In the genomic region with DNA sequence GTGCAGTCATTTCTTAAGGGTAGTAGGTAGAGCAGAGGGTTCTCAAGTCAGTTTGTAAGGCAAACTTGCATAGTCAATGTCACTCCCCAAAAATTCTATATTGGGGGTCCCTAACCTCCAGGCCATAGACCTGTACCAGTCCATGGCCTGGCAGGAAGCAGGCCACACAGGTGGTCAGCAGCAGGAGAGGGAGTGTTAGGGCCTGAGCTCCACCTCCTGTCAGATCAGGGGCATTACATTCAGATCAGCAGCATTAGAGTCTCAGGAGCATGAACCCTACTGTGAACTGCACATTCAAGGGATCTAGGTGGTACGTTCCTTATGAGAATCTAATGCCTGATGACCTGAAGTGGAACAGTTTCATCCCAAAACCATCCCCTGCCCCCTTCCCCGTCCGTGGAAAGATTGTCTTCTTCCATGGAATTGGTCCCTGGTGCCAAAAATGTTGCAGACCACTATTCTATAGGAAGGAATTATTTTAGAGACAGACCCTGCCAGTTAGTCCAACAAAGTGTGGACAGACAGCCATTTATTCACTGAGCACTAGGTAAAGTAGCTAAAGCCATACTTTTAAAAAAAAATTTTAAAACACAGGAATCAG, we compare ENCODE assay signal across 1 cellular context.
TF ChIP-seq lines count a peak whose summit lies in the region.

No MANE protein-coding gene starts in this region.

TF ChIP-seq in H1, 55 proteins besides CTCF, POLR2A, EP300 and RAD21:
- TF ChIP-seq SIN3A (conservative IDR thresholded peaks at IDR 0.05 in 1 of 2, IDR thresholded peaks at IDR 0.05 in 1 of 2; ENCODE audit: low read depth in 1 of 2, low read length in 2 of 2) (no peak), PHF8 (conservative IDR thresholded peaks at IDR 0.05; ENCODE audit: low read depth, low read length) (no peak), POLR2AphosphoS5 (IDR thresholded peaks at IDR 0.05; ENCODE audit: low read depth, low read length) (peak; percentile 77)
